Comparison of ENCODE assay signal across 23 cellular contexts in genomic region chr14:91342243-91342760, GRCh38.
DNase-seq lines count a peak whose midpoint lies in the region; ATAC-seq, FAIRE-seq and TF ChIP-seq lines count a peak whose summit lies in the region.
"Had no signal": no experiment of that assay in that cellular context is flagged by ENCODE, and none has a peak within 500 bp of the region (broad histone marks: within the 10 kb centered on the region; RNA-seq: fewer than 3 reads in every experiment).

No MANE protein-coding gene starts in this region.

- H3K36me3 ChIP-seq in trophoblast cell (ENCODE audit: control insufficient read depth in 1 of 2, insufficient read depth in 2 of 2, low read length in 2 of 2): no peaks in the 10 kb centered on the region
- H3K36me3 ChIP-seq in esophagus muscularis mucosa: peaks cover 3 to 33% (median 9%) of the 10 kb centered on the region in 4 donors
- H3K36me3 ChIP-seq: SJSA1, uterus had no signal

- H3K14ac ChIP-seq in trophoblast cell (ENCODE audit: low read length): peak overlapping the region; percentile 18

- no peak overlapping the region for H3K4me2 ChIP-seq in trophoblast cell (ENCODE audit: low read length)

- H3K27ac ChIP-seq in trophoblast cell (ENCODE audit: low read depth, low read length) (no peak overlapping the region), esophagus muscularis mucosa (replicated peaks in 1 of 4) (no peak overlapping the region)
- H3K27ac ChIP-seq: body of pancreas, SJSA1, VCaP had no signal

- H3K27me3 ChIP-seq in trophoblast cell (ENCODE audit: insufficient read depth, low read length): no peaks in the 10 kb centered on the region
- H3K27me3 ChIP-seq in esophagus muscularis mucosa: no peaks in the 10 kb centered on the region
- H3K27me3 ChIP-seq: body of pancreas, SJSA1, uterus had no signal

- no peak overlapping the region for H2AK5ac ChIP-seq in trophoblast cell (ENCODE audit: low read length)

- no peak overlapping the region for H4K91ac ChIP-seq in trophoblast cell (ENCODE audit: low read depth, low read length)

- H2BK5ac ChIP-seq in trophoblast cell (ENCODE audit: low read depth, low read length, poor library complexity): no peak overlapping the region

- H4K8ac ChIP-seq in trophoblast cell (ENCODE audit: low read depth, low read length): no peak overlapping the region

- TF ChIP-seq POLR2A in esophagus muscularis mucosa (IDR thresholded peaks at IDR 0.05; ENCODE audit: low read depth): no peak

- peak overlapping the region; percentile 7 for H3K18ac ChIP-seq in trophoblast cell (ENCODE audit: low read length)

- no peak for DNase-seq in activated T-cell treated with anti-CD3 and anti-CD28 coated beads, Interleukin-2, amount 50 U/mL, for 24 hours
- DNase-seq in activated T-cell treated with anti-CD3 and anti-CD28 coated beads, Interleukin-2, amount 50 U/mL, for 1 hour: no peak
- DNase-seq in NOMO-1 treated with dmso at 0.1 percent for 144 hours (lab: John Stamatoyannopoulos, UW; ENCODE audit: unreplicated experiment): peak; percentile 39
- DNase-seq in effector memory CD8-positive, alpha-beta T cell: no peak
- no peak for DNase-seq in trophoblast cell
- DNase-seq in HTR-8/SVneo (ENCODE audit: insufficient read length, low spot score): no peak
- no peak for DNase-seq in esophagus muscularis mucosa (ENCODE audit: extremely low spot score)
- DNase-seq: activated CD4-positive, alpha-beta T cell treated with anti-CD3 and anti-CD28 coated beads, Interleukin-2, amount 50 U/mL, for 1 hour; activated naive CD8-positive, alpha-beta T cell treated with anti-CD3 and anti-CD28 coated beads, Interleukin-2, amount 10 ng/mL, durations not matched to agents 7 days and 5 days; body of pancreas; cortex of kidney; DMS 273 treated with DMSO at 0.1 percent for 48 hours; NCI-H226; NCI-H82; stimulated activated CD4-positive, alpha-beta T cell treated with anti-CD3 and anti-CD28 coated beads, Interleukin-12 subunit alpha, Interleukin-12 subunit beta, amount 100 ng/mL, for 4 hours; uterus had no signal

- TF ChIP-seq EP300 in esophagus muscularis mucosa (IDR thresholded peaks at IDR 0.05): no peak

- H3K9me3 ChIP-seq in trophoblast cell (ENCODE audit: insufficient read depth, low read depth, low read length) (no peaks in the 10 kb centered on the region), esophagus muscularis mucosa (no peaks in the 10 kb centered on the region)
- H3K9me3 ChIP-seq: body of pancreas, SJSA1, uterus had no signal

- H3K36me3 Mint-ChIP-seq in activated T-cell treated with anti-CD3 and anti-CD28 coated beads, Interleukin-2, amount 50 U/mL, for 24 hours (ENCODE audit: low read depth): peaks cover 78% of the 10 kb centered on the region
- H3K36me3 Mint-ChIP-seq in effector memory CD8-positive, alpha-beta T cell (ENCODE audit: insufficient read depth): peaks cover 81% of the 10 kb centered on the region

- FAIRE-seq in HTR-8/SVneo (lab: Jason Lieb, UNC): no peak
- FAIRE-seq: A204.1, GM18507, HepG2 had no signal

- no peak overlapping the region for H3K4me3 ChIP-seq in trophoblast cell (ENCODE audit: low read depth, low read length)
- no peak overlapping the region for H3K4me3 ChIP-seq in esophagus muscularis mucosa
- H3K4me3 ChIP-seq: body of pancreas, SJSA1, uterus had no signal

- H3K9ac ChIP-seq in trophoblast cell (ENCODE audit: low read length): no peak overlapping the region

- no peaks in the 10 kb centered on the region for H3K79me2 ChIP-seq in trophoblast cell (ENCODE audit: control insufficient read depth, insufficient read depth, low read length, poor library complexity)

- H3K4me1 Mint-ChIP-seq in activated T-cell treated with anti-CD3 and anti-CD28 coated beads, Interleukin-2, amount 50 U/mL, for 24 hours (ENCODE audit: low read depth): peaks cover 34% of the 10 kb centered on the region
- H3K4me1 Mint-ChIP-seq in effector memory CD8-positive, alpha-beta T cell (ENCODE audit: low read depth in 2 of 2): peaks cover 30 to 37% of the 10 kb centered on the region in 2 donors

- no peak overlapping the region for H3K23ac ChIP-seq in trophoblast cell (ENCODE audit: low read length)

- no peak overlapping the region for H2BK120ac ChIP-seq in trophoblast cell (ENCODE audit: insufficient read depth, low read length, poor library complexity)

- WGBS in trophoblast cell (ENCODE audit: extremely low coverage, insufficient coverage, insufficient read length): no CpG with 5 or more reads among the region's 12 CpGs
- 77% methylated on average over 12 of the region's 12 CpGs for WGBS in esophagus muscularis mucosa

- H3K4ac ChIP-seq in trophoblast cell (ENCODE audit: low read depth, low read length): no peak overlapping the region

- peaks cover 4 to 5% of the 10 kb centered on the region in 2 experiments for H3K4me1 ChIP-seq in trophoblast cell (ENCODE audit: control insufficient read depth in 1 of 2, insufficient read depth in 2 of 2, low read length in 2 of 2)
- H3K4me1 ChIP-seq in esophagus muscularis mucosa: peaks cover 0 to 4% (median 0%) of the 10 kb centered on the region in 4 donors
- H3K4me1 ChIP-seq: body of pancreas, SJSA1, uterus had no signal

- no peak overlapping the region for H2AFZ ChIP-seq in trophoblast cell (ENCODE audit: insufficient read depth, low read length, poor library complexity)

- no peaks in the 10 kb centered on the region for H3K27me3 Mint-ChIP-seq in activated T-cell treated with anti-CD3 and anti-CD28 coated beads, Interleukin-2, amount 50 U/mL, for 24 hours
- H3K27me3 Mint-ChIP-seq in effector memory CD8-positive, alpha-beta T cell: no peaks in the 10 kb centered on the region
- H3K27me3 Mint-ChIP-seq: activated naive CD8-positive, alpha-beta T cell treated with anti-CD3 and anti-CD28 coated beads, Interleukin-2, amount 10 ng/mL, durations not matched to agents 7 days and 5 days had no signal

- peak overlapping the region; percentile 31 for H3K27ac Mint-ChIP-seq in activated T-cell treated with anti-CD3 and anti-CD28 coated beads, Interleukin-2, amount 50 U/mL, for 24 hours
- H3K27ac Mint-ChIP-seq in effector memory CD8-positive, alpha-beta T cell: peak overlapping the region; percentile 54 to 88
- H3K27ac Mint-ChIP-seq: T-helper 1 cell treated with Interleukin-12 subunit alpha and Interleukin-12 subunit beta and Interleukin-4 antibody, amounts not matched to agents 30 μg/mL and 1 μg/mL, for 36 hours had no signal

- H3K79me1 ChIP-seq in trophoblast cell (ENCODE audit: low read length): peaks cover 2% of the 10 kb centered on the region

- ATAC-seq in effector memory CD8-positive, alpha-beta T cell (replicated peaks): no peak
- ATAC-seq in HG02571 (IDR thresholded peaks at IDR 0.05; ENCODE audit: unreplicated experiment): no peak
- ATAC-seq: body of pancreas, HepG2 had no signal

- no peak overlapping the region for H3K4me3 Mint-ChIP-seq in activated T-cell treated with anti-CD3 and anti-CD28 coated beads, Interleukin-2, amount 50 U/mL, for 24 hours
- H3K4me3 Mint-ChIP-seq in effector memory CD8-positive, alpha-beta T cell: no peak overlapping the region
- H3K4me3 Mint-ChIP-seq: activated naive CD8-positive, alpha-beta T cell treated with anti-CD3 and anti-CD28 coated beads, Interleukin-2, amount 10 ng/mL, durations not matched to agents 7 days and 5 days; T-helper 1 cell treated with Interleukin-12 subunit alpha and Interleukin-12 subunit beta and Interleukin-4 antibody, amounts not matched to agents 30 μg/mL and 1 μg/mL, for 36 hours had no signal

- H2BK12ac ChIP-seq in trophoblast cell (ENCODE audit: low read length): no peak overlapping the region

- no peak for TF ChIP-seq CTCF in esophagus muscularis mucosa (IDR thresholded peaks at IDR 0.05)

- no peak overlapping the region for H4K12ac ChIP-seq in trophoblast cell (ENCODE audit: low read depth, low read length)

- H3K9me3 Mint-ChIP-seq in activated T-cell treated with anti-CD3 and anti-CD28 coated beads, Interleukin-2, amount 50 U/mL, for 24 hours: no peaks in the 10 kb centered on the region
- H3K9me3 Mint-ChIP-seq in effector memory CD8-positive, alpha-beta T cell: no peaks in the 10 kb centered on the region
- H3K9me3 Mint-ChIP-seq: activated naive CD8-positive, alpha-beta T cell treated with anti-CD3 and anti-CD28 coated beads, Interleukin-2, amount 10 ng/mL, durations not matched to agents 7 days and 5 days; T-helper 1 cell treated with Interleukin-12 subunit alpha and Interleukin-12 subunit beta and Interleukin-4 antibody, amounts not matched to agents 30 μg/mL and 1 μg/mL, for 36 hours had no signal

- intact Hi-C loops in esophagus muscularis mucosa (cut with DNase I): no loop called here
